ENCODE assay signal across 8 cellular contexts in genomic region chr14:64303471-64303917, GRCh38. TPM values are rescaled to one million over a fixed set of nuclear protein-coding genes. Genes with fewer than 3 reads are reported as not detected.
A peak's percentile ranks its signal among the peaks of the same experiment; 100 is the strongest.
DNase-seq lines count a peak whose midpoint lies in the region; ATAC-seq and TF ChIP-seq lines count a peak whose summit lies in the region.

No MANE protein-coding gene starts in this region.

- ATAC-seq in lower lobe of right lung (peak; percentile 76 to 79), GM19395 (IDR thresholded peaks at IDR 0.05; ENCODE audit: unreplicated experiment) (no peak)

- no peak overlapping the region for H3K27ac ChIP-seq in KMS-11
- H3K27ac ChIP-seq in coronary artery = no peak overlapping the region
- no peak overlapping the region for H3K27ac ChIP-seq in lower lobe of right lung

- H3K36me3 ChIP-seq in KMS-11 (ENCODE audit: insufficient read depth) = no peaks in the 10 kb centered on the region
- no peaks in the 10 kb centered on the region for H3K36me3 ChIP-seq in lower lobe of right lung

- H3K9me3 ChIP-seq in lower lobe of right lung = no peaks in the 10 kb centered on the region

- no peaks in the 10 kb centered on the region for H4K20me1 ChIP-seq in KMS-11 (ENCODE audit: insufficient read depth)

- intact Hi-C loops in lower lobe of right lung (cut with DNase I) = no loop called here

- H3K4me3 ChIP-seq in KMS-11 (IDR thresholded peaks at IDR 0.05; ENCODE audit: insufficient read depth, low read depth, low read length) (no peak overlapping the region), coronary artery (no peak overlapping the region), lower lobe of right lung (no peak overlapping the region)

- no peaks in the 10 kb centered on the region for H3K79me2 ChIP-seq in KMS-11 (ENCODE audit: insufficient read depth, low read depth)

- DNase-seq in GM03348 (ENCODE audit: low spot score) (peak; percentile 80), OCI-M1 (lab: John Stamatoyannopoulos, UW) (peak; percentile 72), coronary artery (ENCODE audit: low spot score) (no peak), lower lobe of right lung (no peak)
- no peak for DNase-seq in activated effector memory CD4-positive, alpha-beta T cell treated with anti-CD3 and anti-CD28 coated beads, Interleukin-2, amount 50 U/mL, for 16 hours
- DNase-seq in stimulated activated CD4-positive, alpha-beta T cell treated with anti-CD3 and anti-CD28 coated beads, Interleukin-1b, Interleukin-23, amount 100 ng/mL, for 48 hours = no peak

- H3K4me1 ChIP-seq in KMS-11 (ENCODE audit: low read depth, poor library complexity, severe bottlenecking) = peaks cover 7% of the 10 kb centered on the region
- H3K4me1 ChIP-seq in lower lobe of right lung = no peaks in the 10 kb centered on the region

- H2AFZ ChIP-seq in KMS-11 (ENCODE audit: low read depth) = no peak overlapping the region

- H3K4me2 ChIP-seq in KMS-11 = no peak overlapping the region

- TF ChIP-seq CTCF in KMS-11 (conservative IDR thresholded peaks at IDR 0.05; ENCODE audit: low read depth, low read length) (peak; percentile 78), coronary artery (IDR thresholded peaks at IDR 0.05) (peak; percentile 65), lower lobe of right lung (IDR thresholded peaks at IDR 0.05) (peak; percentile 77)

- H3K9ac ChIP-seq in KMS-11 = no peak overlapping the region

- no peaks in the 10 kb centered on the region for H3K27me3 ChIP-seq in KMS-11 (ENCODE audit: insufficient read depth, low read depth)
- no peaks in the 10 kb centered on the region for H3K27me3 ChIP-seq in lower lobe of right lung (ENCODE audit: low read depth)

RNA-seq across cellular contexts. Expression of gene ESR2, which starts 9.3 kb away (rescaled TPM):
- 0.30 TPM for total RNA-seq in lower lobe of right lung

Comparison
In these comparisons a context has a peak if more than half of its experiments do, and no peak if none do; other contexts are left out.
1. DNase-seq: peak in GM03348 (single experiment) and OCI-M1 (single experiment); none in coronary artery (single experiment), lower lobe of right lung (single experiment), activated effector memory CD4-positive, alpha-beta T cell treated with anti-CD3 and anti-CD28 coated beads, Interleukin-2, amount 50 U/mL, for 16 hours (single experiment) and stimulated activated CD4-positive, alpha-beta T cell treated with anti-CD3 and anti-CD28 coated beads, Interleukin-1b, Interleukin-23, amount 100 ng/mL, for 48 hours (single experiment).
2. Peak in every context shown above with its lines, with median percentiles within 50 percentile points of each other: CTCF ChIP-seq.